36 cellular contexts compared by ENCODE assay signal in the genomic region with DNA sequence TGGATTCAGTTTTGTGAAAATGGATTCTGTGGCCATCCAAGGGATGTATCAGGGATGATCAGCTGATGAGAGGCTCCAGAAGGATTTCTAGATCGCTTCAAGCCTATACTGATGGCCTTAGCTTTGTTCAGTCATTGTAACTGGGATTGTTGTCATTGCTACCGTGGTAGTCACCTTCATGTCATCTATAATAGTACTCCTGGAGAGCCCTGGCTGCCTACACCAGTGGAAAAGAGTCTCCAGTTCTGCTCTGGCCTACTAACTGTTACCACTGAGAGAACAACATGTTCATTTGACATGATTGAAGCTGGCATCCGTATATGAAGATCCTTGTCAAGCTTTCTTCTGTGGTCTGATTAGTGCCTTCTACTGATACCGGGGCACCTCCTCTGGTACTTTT.
"Had no signal": no experiment of that assay in that cellular context is flagged by ENCODE, and none has a peak within 500 bp of the region (broad histone marks: within the 10 kb centered on the region; RNA-seq: fewer than 3 reads in every experiment).

No MANE protein-coding gene starts in this region.

- H3K27ac ChIP-seq: adrenal gland, body of pancreas, brain microvascular endothelial cell, breast epithelium, VCaP had no signal

- H3K9me3 ChIP-seq: adrenal gland, body of pancreas, breast epithelium had no signal

- H3K4me1 ChIP-seq: adrenal gland, body of pancreas, breast epithelium had no signal

- DNase-seq: activated CD4-positive, alpha-beta memory T cell treated with anti-CD3 and anti-CD28 coated beads for 36 hours; activated CD4-positive, alpha-beta T cell treated with anti-CD3 and anti-CD28 coated beads for 1 hour; activated CD4-positive, alpha-beta T cell treated with anti-CD3 and anti-CD28 coated beads for 36 hours; activated CD4-positive, alpha-beta T cell treated with anti-CD3 and anti-CD28 coated beads, Interleukin-2, amount 10 ng/mL, durations not matched to agents 24 days and 14 days; activated CD4-positive, alpha-beta T cell treated with anti-CD3 and anti-CD28 coated beads, Interleukin-2, amount 50 U/mL, for 1 hour; activated CD4-positive, alpha-beta T cell treated with anti-CD3 and anti-CD28 coated beads, Interleukin-2, amount 50 U/mL, for 4 hours; activated CD4-positive, CD25-positive, alpha-beta regulatory T cell; activated CD8-positive, alpha-beta memory T cell treated with anti-CD3 and anti-CD28 coated beads, Interleukin-2, amount 50 U/mL, for 4 hours; activated CD8-positive, alpha-beta T cell treated with anti-CD3 and anti-CD28 coated beads for 36 hours; activated effector memory CD4-positive, alpha-beta T cell treated with anti-CD3 and anti-CD28 coated beads, Interleukin-2, amount 50 U/mL, for 16 hours; activated gamma-delta T cell treated with Interleukin-2 at 50 U/mL for 16 hours; activated naive CD4-positive, alpha-beta T cell; activated naive CD4-positive, alpha-beta T cell treated with anti-CD3 and anti-CD28 coated beads for 36 hours; activated naive CD4-positive, alpha-beta T cell treated with anti-CD3 and anti-CD28 coated beads, Interleukin-2, amount 50 U/mL, for 16 hours; activated naive CD8-positive, alpha-beta T cell treated with anti-CD3 and anti-CD28 coated beads for 36 hours; activated T-cell treated with anti-CD3 and anti-CD28 coated beads for 4 hours; activated T-cell treated with anti-CD3 and anti-CD28 coated beads, Interleukin-2, amount 50 U/mL, for 1 hour; activated T-cell treated with anti-CD3 and anti-CD28 coated beads, Interleukin-2, amount 50 U/mL, for 4 hours; activated T-cell treated with anti-CD3 and anti-CD28 coated beads, Interleukin-2, amount 50 U/mL, for 72 hours; adrenal gland; amniotic stem cell; aorta; body of pancreas; brain microvascular endothelial cell; central memory CD4-positive, alpha-beta T cell; T-helper 1 cell; T-helper 2 cell; T-helper 9 cell had no signal

- H3K27me3 Mint-ChIP-seq: activated naive CD8-positive, alpha-beta T cell treated with anti-CD3 and anti-CD28 coated beads for 36 hours had no signal

- H3K36me3 ChIP-seq: adrenal gland, brain microvascular endothelial cell, breast epithelium had no signal

- ATAC-seq: activated CD4-positive, alpha-beta T cell treated with anti-CD3 and anti-CD28 coated beads for 36 hours; activated CD4-positive, CD25-positive, alpha-beta regulatory T cell treated with anti-CD3 and anti-CD28 coated beads, Interleukin-2, amount 50 U/mL, for 24 hours; activated CD8-positive, alpha-beta T cell treated with anti-CD3 and anti-CD28 coated beads for 36 hours; activated naive CD4-positive, alpha-beta T cell treated with anti-CD3 and anti-CD28 coated beads, Interleukin-2, amount 50 U/mL, for 72 hours; activated T-cell treated with anti-CD3 and anti-CD28 coated beads, Interleukin-2, amount 50 U/mL, for 4 hours; activated T-cell treated with anti-CD3 and anti-CD28 coated beads, Interleukin-2, amount 50 U/mL, for 72 hours; activated T-helper 17 cell treated with anti-CD3 and anti-CD28 coated beads, Interleukin-2, amount 50 U/mL, for 72 hours; body of pancreas had no signal

- H3K4me1 Mint-ChIP-seq: activated CD4-positive, alpha-beta T cell treated with anti-CD3 and anti-CD28 coated beads for 36 hours; activated CD4-positive, alpha-beta T cell treated with anti-CD3 and anti-CD28 coated beads, Interleukin-2, amount 10 ng/mL, durations not matched to agents 24 days and 14 days; activated naive CD8-positive, alpha-beta T cell treated with anti-CD3 and anti-CD28 coated beads for 36 hours; activated T-helper 17 cell treated with anti-CD3 and anti-CD28 coated beads, Interleukin-2, amount 50 U/mL, for 72 hours had no signal

- H3K4me3 ChIP-seq: adrenal gland, body of pancreas, breast epithelium had no signal

- H3K9me3 Mint-ChIP-seq: activated CD4-positive, alpha-beta T cell treated with anti-CD3 and anti-CD28 coated beads, Interleukin-2, amount 10 ng/mL, durations not matched to agents 24 days and 14 days; activated naive CD8-positive, alpha-beta T cell treated with anti-CD3 and anti-CD28 coated beads for 36 hours; activated T-helper 1 cell treated with anti-CD3 and anti-CD28 coated beads, Interleukin-12 subunit alpha, Interleukin-12 subunit beta, Interleukin-2, Interleukin-4 antibody, amounts not matched to agents 30 ng/mL and 10 ng/mL and 1 ng/mL, durations not matched to agents 14 hours and 24 hours and 36 hours; T-helper 1 cell treated with Interleukin-12 subunit alpha and Interleukin-12 subunit beta and Interleukin-4 antibody, amounts not matched to agents 30 μg/mL and 1 μg/mL, for 36 hours had no signal

- H3K4me3 Mint-ChIP-seq: activated CD4-positive, alpha-beta memory T cell treated with anti-CD3 and anti-CD28 coated beads for 36 hours; activated CD4-positive, alpha-beta T cell treated with anti-CD3 and anti-CD28 coated beads for 36 hours; activated CD4-positive, alpha-beta T cell treated with anti-CD3 and anti-CD28 coated beads, Interleukin-2, amount 10 ng/mL, durations not matched to agents 24 days and 14 days; activated CD8-positive, alpha-beta T cell treated with anti-CD3 and anti-CD28 coated beads for 36 hours; activated naive CD4-positive, alpha-beta T cell treated with anti-CD3 and anti-CD28 coated beads for 36 hours; activated naive CD8-positive, alpha-beta T cell treated with anti-CD3 and anti-CD28 coated beads for 36 hours; activated T-cell treated with anti-CD3 and anti-CD28 coated beads, Interleukin-2, amount 50 U/mL, for 4 hours; activated T-cell treated with anti-CD3 and anti-CD28 coated beads, Interleukin-2, amount 50 U/mL, for 72 hours; activated T-helper 1 cell treated with anti-CD3 and anti-CD28 coated beads, Interleukin-12 subunit alpha, Interleukin-12 subunit beta, Interleukin-2, Interleukin-4 antibody, amounts not matched to agents 30 ng/mL and 10 ng/mL and 1 ng/mL, durations not matched to agents 14 hours and 24 hours and 36 hours; activated T-helper 17 cell treated with anti-CD3 and anti-CD28 coated beads, Interleukin-2, amount 50 U/mL, for 72 hours; T-helper 1 cell treated with Interleukin-12 subunit alpha and Interleukin-12 subunit beta and Interleukin-4 antibody, amounts not matched to agents 30 μg/mL and 1 μg/mL, for 36 hours; T-helper 2 cell treated with Interferon-gamma antibody and Interleukin-4, amounts not matched to agents 5 μg/mL and 100 μg/mL, for 36 hours had no signal

- H3K27me3 ChIP-seq: adrenal gland, body of pancreas, brain microvascular endothelial cell, breast epithelium had no signal

- H3K27ac Mint-ChIP-seq: activated CD4-positive, alpha-beta memory T cell treated with anti-CD3 and anti-CD28 coated beads for 36 hours; activated CD4-positive, alpha-beta T cell treated with anti-CD3 and anti-CD28 coated beads for 36 hours; activated CD4-positive, alpha-beta T cell treated with anti-CD3 and anti-CD28 coated beads, Interleukin-2, amount 10 ng/mL, durations not matched to agents 24 days and 14 days; activated CD8-positive, alpha-beta T cell treated with anti-CD3 and anti-CD28 coated beads for 36 hours; activated naive CD4-positive, alpha-beta T cell treated with anti-CD3 and anti-CD28 coated beads for 36 hours; activated naive CD4-positive, alpha-beta T cell treated with anti-CD3 and anti-CD28 coated beads, Interleukin-2, amount 50 U/mL, for 72 hours; activated naive CD8-positive, alpha-beta T cell treated with anti-CD3 and anti-CD28 coated beads for 36 hours; activated T-cell treated with anti-CD3 and anti-CD28 coated beads, Interleukin-2, amount 50 U/mL, for 72 hours; activated T-helper 1 cell treated with anti-CD3 and anti-CD28 coated beads, Interleukin-12 subunit alpha, Interleukin-12 subunit beta, Interleukin-2, Interleukin-4 antibody, amounts not matched to agents 30 ng/mL and 10 ng/mL and 1 ng/mL, durations not matched to agents 14 hours and 24 hours and 36 hours; activated T-helper 17 cell treated with anti-CD3 and anti-CD28 coated beads, Interleukin-2, amount 50 U/mL, for 72 hours; T-helper 1 cell treated with Interleukin-12 subunit alpha and Interleukin-12 subunit beta and Interleukin-4 antibody, amounts not matched to agents 30 μg/mL and 1 μg/mL, for 36 hours; T-helper 2 cell treated with Interferon-gamma antibody and Interleukin-4, amounts not matched to agents 5 μg/mL and 100 μg/mL, for 36 hours had no signal
